ENCODE assay signal across 24 cellular contexts in genomic region chr6:143128346-143129015, GRCh38.
"Had no signal": no experiment of that assay in that cellular context is flagged by ENCODE, and none has a peak within 500 bp of the region (broad histone marks: within the 10 kb centered on the region; RNA-seq: fewer than 3 reads in every experiment).

No MANE protein-coding gene starts in this region.

- H3K4me3 ChIP-seq: adrenal gland, cardiac muscle cell, coronary artery, esophagus squamous epithelium, skin epidermis, tibial artery, uterus had no signal

- ATAC-seq: activated CD4-positive, alpha-beta T cell treated with anti-CD3 and anti-CD28 coated beads for 36 hours; activated CD8-positive, alpha-beta memory T cell treated with anti-CD3 and anti-CD28 coated beads, Interleukin-2, amount 10 ng/mL, durations not matched to agents 7 days and 5 days; activated T-cell treated with anti-CD3 and anti-CD28 coated beads, Interleukin-2, amount 50 U/mL, for 4 hours; foreskin keratinocyte; natural killer cell; right cardiac atrium; stimulated activated naive B cell treated with anti-CD40 and anti-IgM and Interleukin-4, amounts not matched to agents 10 μg/mL and 1 μg/mL and 100 μg/mL, for 72 hours had no signal

- H3K27me3 Mint-ChIP-seq: activated CD4-positive, alpha-beta memory T cell treated with anti-CD3 and anti-CD28 coated beads for 36 hours; activated CD4-positive, alpha-beta T cell treated with anti-CD3 and anti-CD28 coated beads for 36 hours; activated CD8-positive, alpha-beta memory T cell treated with anti-CD3 and anti-CD28 coated beads, Interleukin-2, amount 10 ng/mL, durations not matched to agents 7 days and 5 days; progenitor cell of endocrine pancreas; stimulated activated naive B cell treated with anti-CD40 and anti-IgM and Interleukin-4, amounts not matched to agents 10 μg/mL and 1 μg/mL and 100 μg/mL, for 72 hours had no signal

- H3K4me1 ChIP-seq: adrenal gland, esophagus squamous epithelium, foreskin keratinocyte, tibial artery, uterus had no signal

- H3K4me3 Mint-ChIP-seq: activated CD4-positive, alpha-beta memory T cell treated with anti-CD3 and anti-CD28 coated beads for 36 hours; activated CD4-positive, alpha-beta T cell treated with anti-CD3 and anti-CD28 coated beads for 36 hours; activated CD8-positive, alpha-beta memory T cell treated with anti-CD3 and anti-CD28 coated beads, Interleukin-2, amount 10 ng/mL, durations not matched to agents 7 days and 5 days; activated T-cell treated with anti-CD3 and anti-CD28 coated beads, Interleukin-2, amount 50 U/mL, for 4 hours; natural killer cell; stimulated activated naive B cell treated with anti-CD40 and anti-IgM and Interleukin-4, amounts not matched to agents 10 μg/mL and 1 μg/mL and 100 μg/mL, for 72 hours had no signal

- H3K27me3 ChIP-seq: adrenal gland, cardiac muscle cell, esophagus squamous epithelium, foreskin keratinocyte, neutrophil, tibial artery, uterus had no signal

- H3K36me3 ChIP-seq: adrenal gland, cardiac muscle cell, neutrophil, uterus had no signal

- H3K27ac Mint-ChIP-seq: activated CD4-positive, alpha-beta memory T cell treated with anti-CD3 and anti-CD28 coated beads for 36 hours; activated CD4-positive, alpha-beta T cell treated with anti-CD3 and anti-CD28 coated beads for 36 hours; activated CD8-positive, alpha-beta memory T cell treated with anti-CD3 and anti-CD28 coated beads, Interleukin-2, amount 10 ng/mL, durations not matched to agents 7 days and 5 days; natural killer cell; progenitor cell of endocrine pancreas; stimulated activated naive B cell treated with anti-CD40 and anti-IgM and Interleukin-4, amounts not matched to agents 10 μg/mL and 1 μg/mL and 100 μg/mL, for 72 hours had no signal

- H3K27ac ChIP-seq: adrenal gland, cardiac muscle cell, coronary artery, esophagus squamous epithelium, foreskin keratinocyte, neutrophil, skin epidermis, tibial artery, uterus had no signal

- DNase-seq: activated CD4-positive, alpha-beta memory T cell treated with anti-CD3 and anti-CD28 coated beads for 36 hours; activated CD4-positive, alpha-beta T cell treated with anti-CD3 and anti-CD28 coated beads for 36 hours; activated CD8-positive, alpha-beta memory T cell treated with anti-CD3 and anti-CD28 coated beads, Interleukin-2, amount 10 ng/mL, durations not matched to agents 7 days and 5 days; activated effector memory CD4-positive, alpha-beta T cell treated with Interleukin-2 at 50 U/mL for 16 hours; activated naive CD4-positive, alpha-beta T cell treated with anti-CD3 and anti-CD28 coated beads, Interleukin-2, amount 50 U/mL, for 16 hours; activated T-cell treated with anti-CD3 and anti-CD28 coated beads, Interleukin-2, amount 50 U/mL, for 4 hours; adrenal gland; effector CD4-positive, alpha-beta T cell; esophagus squamous epithelium; foreskin keratinocyte; glutamatergic neuron; mesendoderm; natural killer cell; right cardiac atrium; stimulated activated CD4-positive, alpha-beta T cell treated with anti-CD3 and anti-CD28 coated beads, Interleukin-15, amount 100 ng/mL, for 24 hours; stimulated activated CD4-positive, alpha-beta T cell treated with anti-CD3 and anti-CD28 coated beads, Interleukin-4, amount 100 ng/mL, for 1 hour; stimulated activated naive B cell treated with anti-CD40 and anti-IgM and Interleukin-4, amounts not matched to agents 10 μg/mL and 1 μg/mL and 100 μg/mL, for 72 hours; tibial artery; uterus had no signal

- H3K9me3 ChIP-seq: adrenal gland, neutrophil, uterus had no signal

- H3K36me3 Mint-ChIP-seq: natural killer cell had no signal
